ENCODE assay signal across 25 cellular contexts in the genomic region with DNA sequence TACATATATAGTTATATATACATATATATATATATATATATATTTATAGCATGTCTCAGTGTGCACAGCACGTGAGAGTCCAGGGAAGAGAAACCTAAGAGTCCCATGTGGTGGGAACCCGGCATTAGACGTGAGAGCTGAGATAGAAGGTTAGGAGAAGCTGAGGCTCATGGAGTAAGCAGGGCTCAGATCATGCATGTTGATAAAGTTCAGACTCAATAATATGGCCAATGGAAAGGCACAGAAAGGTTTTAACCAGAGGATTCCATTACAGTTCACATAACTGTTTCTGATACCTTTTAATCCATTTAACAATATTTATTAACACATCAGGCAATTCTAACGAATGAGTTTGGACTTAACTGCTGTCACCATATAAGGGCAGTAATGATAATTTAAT.
"Had no signal": no experiment of that assay in that cellular context is flagged by ENCODE, and none has a peak within 500 bp of the region (broad histone marks: within the 10 kb centered on the region; RNA-seq: fewer than 3 reads in every experiment).

No MANE protein-coding gene starts in this region.

- H3K27me3 ChIP-seq: MG63, SJSA1 had no signal

- H3K4me3 ChIP-seq: MG63, SJSA1, SK-N-MC had no signal

- H3K4me2 ChIP-seq: KMS-11 had no signal

- H3K9ac ChIP-seq: KMS-11 had no signal

- ATAC-seq: HepG2 had no signal

- H3K36me3 ChIP-seq: MG63, SJSA1 had no signal

- DNase-seq: IMR-90, MG63, NCI-H1092, NCI-H1105 treated with DMSO at 0.1 percent for 48 hours, NCI-H1417 treated with DMSO at 0.1 percent for 48 hours, NCI-H146, NCI-H1694 treated with DMSO at 0.1 percent for 48 hours, NCI-H1930, NCI-H2081, NCI-H2107, NCI-H2171, NCI-H226, NCI-H446, NCI-H510A, NCI-H524 treated with DMSO at 0.1 percent for 48 hours, NCI-H69, NCI-H774, Right ventricle myocardium superior, RPMI8226, SIG-M5 had no signal

- FAIRE-seq: HepG2, RCC 7860 had no signal

- H3K27ac ChIP-seq: KMS-11, SJSA1, SK-N-MC had no signal

- H3K9me3 ChIP-seq: MG63, SJSA1 had no signal

- H3K4me1 ChIP-seq: SJSA1 had no signal
